In genomic region chr11:65384301-65384889, GRCh38 we compare ENCODE assay signal across 1 cellular context.
A peak's percentile ranks its signal among the peaks of the same experiment; 100 is the strongest.
TF ChIP-seq lines count a peak whose summit lies in the region.

No MANE protein-coding gene starts in this region.

TF ChIP-seq in endothelial cell of umbilical vein, 7 proteins besides CTCF, POLR2A, EP300 and RAD21:
- peak; percentile 22 for TF ChIP-seq POLR2AphosphoS5 (IDR thresholded peaks at IDR 0.05; ENCODE audit: insufficient read depth, low read depth, low read length)
- no peak for TF ChIP-seq EZH2 (IDR thresholded peaks at IDR 0.05; ENCODE audit: borderline replicate concordance, low read depth, low read length, severe bottlenecking)
TF ChIP-seq in endothelial cell of umbilical vein: peak in this region for 1.
